In genomic region chr6:11925805-11926204, GRCh38 we compare ENCODE assay signal across 16 cellular contexts.
DNase-seq lines count a peak whose midpoint lies in the region; ATAC-seq and TF ChIP-seq lines count a peak whose summit lies in the region.
"Had no signal": no experiment of that assay in that cellular context is flagged by ENCODE, and none has a peak within 500 bp of the region (broad histone marks: within the 10 kb centered on the region; RNA-seq: fewer than 3 reads in every experiment).

No MANE protein-coding gene starts in this region.

- H3K9me3 ChIP-seq in A673 (ENCODE audit: low read depth, low read length, poor library complexity, severe bottlenecking) (no peaks in the 10 kb centered on the region), heart left ventricle (no peaks in the 10 kb centered on the region)

- H3K4me3 ChIP-seq in A673 (ENCODE audit: low read depth, low read length, poor library complexity, severe bottlenecking), result no peak overlapping the region
- H3K4me3 ChIP-seq in heart left ventricle, result no peak overlapping the region

- peak overlapping the region; percentile 58 for H3K27ac Mint-ChIP-seq in stimulated activated naive CD8-positive, alpha-beta T cell treated with anti-CD3 and anti-CD28 coated beads, Interleukin-15, Interleukin-2, amounts not matched to agents 100 ng/mL and 50 ng/mL, for 24 hours
- H3K27ac Mint-ChIP-seq in stimulated activated naive CD8-positive, alpha-beta T cell treated with anti-CD3 and anti-CD28 coated beads, Interleukin-15, amount 100 ng/mL, for 72 hours, result no peak overlapping the region
- H3K27ac Mint-ChIP-seq: B cell had no signal

- no peak for ATAC-seq in stimulated activated naive CD8-positive, alpha-beta T cell treated with anti-CD3 and anti-CD28 coated beads, Interleukin-15, amount 100 ng/mL, for 72 hours
- ATAC-seq in heart left ventricle, result no peak
- ATAC-seq: HCT116 had no signal

- TF ChIP-seq POLR2A in heart left ventricle (IDR thresholded peaks at IDR 0.05), result no peak

- intact Hi-C loops in A673 (cut with micrococcal nuclease; ENCODE audit: unreplicated experiment), result no loop called here
- intact Hi-C loops in heart left ventricle (cut with DNase I), result no loop called here

- TF ChIP-seq CTCF in A673 (conservative IDR thresholded peaks at IDR 0.05; ENCODE audit: low read depth, low read length) (no peak), heart left ventricle (IDR thresholded peaks at IDR 0.05) (no peak)

- H3K36me3 ChIP-seq in A673 (ENCODE audit: insufficient read depth, low read length, poor library complexity, severe bottlenecking) (no peaks in the 10 kb centered on the region), heart left ventricle (no peaks in the 10 kb centered on the region)

- no peak overlapping the region for H3K4me3 Mint-ChIP-seq in stimulated activated naive CD8-positive, alpha-beta T cell treated with anti-CD3 and anti-CD28 coated beads, Interleukin-15, Interleukin-2, amounts not matched to agents 100 ng/mL and 50 ng/mL, for 24 hours
- no peak overlapping the region for H3K4me3 Mint-ChIP-seq in stimulated activated naive CD8-positive, alpha-beta T cell treated with anti-CD3 and anti-CD28 coated beads, Interleukin-15, amount 100 ng/mL, for 72 hours
- H3K4me3 Mint-ChIP-seq: B cell had no signal

- no peaks in the 10 kb centered on the region for H3K4me1 ChIP-seq in A673 (ENCODE audit: insufficient read depth, low read length, poor library complexity, severe bottlenecking)
- peaks cover 0 to 4% (median 0%) of the 10 kb centered on the region in 12 donors for H3K4me1 ChIP-seq in heart left ventricle

- H3K27me3 ChIP-seq in A673 (replicated peaks; ENCODE audit: insufficient read depth, low read depth, low read length, poor library complexity) (no peaks in the 10 kb centered on the region), heart left ventricle (no peaks in the 10 kb centered on the region)

- H3K9me3 Mint-ChIP-seq in stimulated activated naive CD8-positive, alpha-beta T cell treated with anti-CD3 and anti-CD28 coated beads, Interleukin-15, Interleukin-2, amounts not matched to agents 100 ng/mL and 50 ng/mL, for 24 hours, result no peaks in the 10 kb centered on the region
- no peaks in the 10 kb centered on the region for H3K9me3 Mint-ChIP-seq in stimulated activated naive CD8-positive, alpha-beta T cell treated with anti-CD3 and anti-CD28 coated beads, Interleukin-15, amount 100 ng/mL, for 72 hours
- H3K9me3 Mint-ChIP-seq: CD4-positive, alpha-beta memory T cell had no signal

- CTCF ChIA-PET in A673 (lab: Charles Lee), result no interaction called here

- WGBS in heart left ventricle, 4 donors, result 85 to 94% (median 89%) methylated on average over 9 of the region's 9 CpGs

- H3K36me3 Mint-ChIP-seq in stimulated activated naive CD8-positive, alpha-beta T cell treated with anti-CD3 and anti-CD28 coated beads, Interleukin-15, Interleukin-2, amounts not matched to agents 100 ng/mL and 50 ng/mL, for 24 hours (ENCODE audit: low read depth), result no peaks in the 10 kb centered on the region
- H3K36me3 Mint-ChIP-seq: CD4-positive, alpha-beta memory T cell had no signal

- no peak for DNase-seq in stimulated activated naive CD8-positive, alpha-beta T cell treated with anti-CD3 and anti-CD28 coated beads, Interleukin-15, amount 100 ng/mL, for 72 hours
- peak; percentile 73 for DNase-seq in NCI-H526 treated with DMSO at 0.1 percent for 48 hours (lab: John Stamatoyannopoulos, UW)
- DNase-seq in iPS-NIHi11 (ENCODE audit: low spot score), result peak; percentile 14
- no peak for DNase-seq in activated T-cell treated with anti-CD3 and anti-CD28 coated beads, Interleukin-2, amount 50 U/mL, for 1 hour
- no peak for DNase-seq in A673 (ENCODE audit: low spot score)
- no peak for DNase-seq in heart left ventricle
- no peak for DNase-seq in hippocampal formation (lab: John Stamatoyannopoulos, UW)
- DNase-seq: C1 segment of cervical spinal cord; CD4-positive, alpha-beta memory T cell; DMS153; DMS79 treated with DMSO at 0.1 percent for 48 hours; EL; GOT3 had no signal

- H3K27ac ChIP-seq in A673 (ENCODE audit: low read depth, low read length, poor library complexity, severe bottlenecking) (no peak overlapping the region), heart left ventricle (no peak overlapping the region)

- POLR2A ChIA-PET in A673 (lab: Charles Lee; ENCODE audit: low non-redundant PET), result no interaction called here

- no peaks in the 10 kb centered on the region for H3K27me3 Mint-ChIP-seq in stimulated activated naive CD8-positive, alpha-beta T cell treated with anti-CD3 and anti-CD28 coated beads, Interleukin-15, Interleukin-2, amounts not matched to agents 100 ng/mL and 50 ng/mL, for 24 hours
- H3K27me3 Mint-ChIP-seq in stimulated activated naive CD8-positive, alpha-beta T cell treated with anti-CD3 and anti-CD28 coated beads, Interleukin-15, amount 100 ng/mL, for 72 hours, result no peaks in the 10 kb centered on the region

- no peaks in the 10 kb centered on the region for H3K4me1 Mint-ChIP-seq in stimulated activated naive CD8-positive, alpha-beta T cell treated with anti-CD3 and anti-CD28 coated beads, Interleukin-15, Interleukin-2, amounts not matched to agents 100 ng/mL and 50 ng/mL, for 24 hours (ENCODE audit: low read depth)
- peaks cover 6% of the 10 kb centered on the region for H3K4me1 Mint-ChIP-seq in stimulated activated naive CD8-positive, alpha-beta T cell treated with anti-CD3 and anti-CD28 coated beads, Interleukin-15, amount 100 ng/mL, for 72 hours
- H3K4me1 Mint-ChIP-seq: B cell; CD4-positive, alpha-beta memory T cell had no signal

- BruUV-seq in A673 (replicated peaks; lab: Mats Ljungman, UMichigan), result no TSS peak

Comparison
In these comparisons a context has a peak if more than half of its experiments do, and no peak if none do; other contexts are left out.
1. DNase-seq: peak in NCI-H526 treated with DMSO at 0.1 percent for 48 hours (single experiment) and iPS-NIHi11 (single experiment); none in stimulated activated naive CD8-positive, alpha-beta T cell treated with anti-CD3 and anti-CD28 coated beads, Interleukin-15, amount 100 ng/mL, for 72 hours (0 of 2), activated T-cell treated with anti-CD3 and anti-CD28 coated beads, Interleukin-2, amount 50 U/mL, for 1 hour (single experiment), A673 (single experiment), heart left ventricle (0 of 5) and hippocampal formation (0 of 2).